12 cellular contexts compared by ENCODE assay signal in genomic region chr11:36037031-36037430, GRCh38.
DNase-seq lines count a peak whose midpoint lies in the region; ATAC-seq and TF ChIP-seq lines count a peak whose summit lies in the region.
"Had no signal": no experiment of that assay in that cellular context is flagged by ENCODE, and none has a peak within 500 bp of the region (broad histone marks: within the 10 kb centered on the region; RNA-seq: fewer than 3 reads in every experiment).

No MANE protein-coding gene starts in this region.

- H3K4me1 ChIP-seq in right cardiac atrium (ENCODE audit: control insufficient read depth, insufficient read depth, low read length) (peaks cover 4% of the 10 kb centered on the region), testis (peaks cover 14% of the 10 kb centered on the region)

- DNase-seq in HT1080 (ENCODE audit: low read depth) (peak; percentile 28), astrocyte of the hippocampus (ENCODE audit: low read depth, low spot score) (peak; percentile 79), right cardiac atrium (peak in 1 of 3 donors; percentile 64), testis (peak; percentile 36), SHP77 (lab: John Stamatoyannopoulos, UW) (no peak)
- no peak for DNase-seq in activated CD8-positive, alpha-beta memory T cell treated with anti-CD3 and anti-CD28 coated beads for 24 hours
- DNase-seq: activated naive CD4-positive, alpha-beta T cell treated with Interleukin-2 at 50 U/mL for 16 hours; CD4-positive, alpha-beta T cell; RPMI8226; sigmoid colon had no signal

- peak; percentile 50 to 63 for ATAC-seq in right cardiac atrium
- no peak for ATAC-seq in GM21528 (IDR thresholded peaks at IDR 0.05; ENCODE audit: low FRiP score, unreplicated experiment)

- no peak overlapping the region for H3K4me3 ChIP-seq in right cardiac atrium (ENCODE audit: low read length)
- no peak overlapping the region for H3K4me3 ChIP-seq in testis
- H3K4me3 ChIP-seq: esophagus muscularis mucosa, sigmoid colon had no signal

- H3K27me3 ChIP-seq in right cardiac atrium (ENCODE audit: control insufficient read depth, insufficient read depth) (no peaks in the 10 kb centered on the region), testis (no peaks in the 10 kb centered on the region)
- H3K27me3 ChIP-seq: esophagus muscularis mucosa, sigmoid colon had no signal

- WGBS in right cardiac atrium, result 33% methylated on average over 7 of the region's 7 CpGs
- 52 to 59% methylated on average over 6 to 7 of the region's 7 CpGs for WGBS in testis, 2 donors

- H3K27ac ChIP-seq in right cardiac atrium (ENCODE audit: low read length), result no peak overlapping the region
- H3K27ac ChIP-seq in testis, result no peak overlapping the region
- H3K27ac ChIP-seq: esophagus muscularis mucosa, sigmoid colon had no signal

- no peak for TF ChIP-seq POLR2A in testis (IDR thresholded peaks at IDR 0.05)

- H3K36me3 ChIP-seq in testis (ENCODE audit: low read depth, missing control alignments), result no peaks in the 10 kb centered on the region
- H3K36me3 ChIP-seq: esophagus muscularis mucosa, sigmoid colon had no signal

- H3K9me3 ChIP-seq in right cardiac atrium (ENCODE audit: control insufficient read depth, low read length), result no peaks in the 10 kb centered on the region
- H3K9me3 ChIP-seq in testis, result no peaks in the 10 kb centered on the region
- H3K9me3 ChIP-seq: esophagus muscularis mucosa, sigmoid colon had no signal

- intact Hi-C loops in right cardiac atrium (cut with DNase I), result no loop called here
- intact Hi-C loops in testis (cut with DNase I; ENCODE audit: low total_unique reads), result no loop called here

- TF ChIP-seq CTCF in testis (IDR thresholded peaks at IDR 0.05), result no peak

Comparison
In these comparisons a context has a peak if more than half of its experiments do, and no peak if none do; other contexts are left out.
1. DNase-seq: peak in HT1080 (single experiment), astrocyte of the hippocampus (single experiment) and testis (single experiment); none in SHP77 (0 of 2) and activated CD8-positive, alpha-beta memory T cell treated with anti-CD3 and anti-CD28 coated beads for 24 hours (single experiment).